ENCODE assay signal across 8 cellular contexts in the genomic region with DNA sequence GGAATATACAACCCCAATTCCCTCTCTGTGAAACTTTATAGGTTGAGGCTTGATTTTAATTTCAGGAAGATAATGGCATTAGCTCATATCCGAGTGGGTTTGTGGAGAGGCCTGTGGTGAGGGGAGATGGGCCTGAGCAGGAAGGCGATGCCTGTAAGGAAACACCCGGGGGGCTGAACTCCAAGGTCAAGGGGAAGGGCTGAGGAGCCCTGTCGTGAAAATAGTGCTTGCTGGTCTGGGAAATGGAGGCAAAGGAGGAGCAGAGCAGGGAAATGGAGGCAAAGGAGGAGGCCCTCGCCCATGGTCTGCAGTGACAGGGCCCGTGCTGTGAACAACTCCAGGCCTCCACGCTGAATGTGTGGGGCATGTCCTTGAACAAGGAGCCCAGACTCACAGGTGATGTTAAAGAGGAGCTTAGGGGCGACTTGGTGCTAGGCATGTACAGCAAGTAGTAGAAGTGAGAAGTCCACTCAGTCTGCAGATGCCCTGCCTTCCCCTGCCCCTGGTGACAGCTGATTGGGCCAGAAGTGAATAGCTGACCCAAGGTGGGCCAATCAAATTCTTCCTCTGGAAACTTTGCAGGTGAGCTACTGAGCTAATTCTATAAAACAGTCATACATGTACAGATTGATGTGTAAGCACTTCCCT. TPM values are rescaled to one million over a fixed set of nuclear protein-coding genes. Genes with fewer than 3 reads are reported as not detected.
DNase-seq lines count a peak whose midpoint lies in the region; TF ChIP-seq lines count a peak whose summit lies in the region.
"Had no signal": no experiment of that assay in that cellular context is flagged by ENCODE, and none has a peak within 500 bp of the region (broad histone marks: within the 10 kb centered on the region; RNA-seq: fewer than 3 reads in every experiment).

No MANE protein-coding gene starts in this region.

- H3K4me1 ChIP-seq in GM23248 (ENCODE audit: insufficient read depth), result no peaks in the 10 kb centered on the region
- H3K4me1 ChIP-seq in neural progenitor cell, result peaks cover 12% of the 10 kb centered on the region

- H3K27ac ChIP-seq in GM23248 (no peak overlapping the region), neural progenitor cell (no peak overlapping the region)

- no peak overlapping the region for H3K4me3 Mint-ChIP-seq in neural progenitor cell

- TF ChIP-seq CTCF in neural progenitor cell (IDR thresholded peaks at IDR 0.05), result no peak

- peaks cover 35% of the 10 kb centered on the region for H3K4me1 Mint-ChIP-seq in neural progenitor cell

- H3K9me3 Mint-ChIP-seq in neural progenitor cell, result no peaks in the 10 kb centered on the region

- H3K27ac Mint-ChIP-seq in neural progenitor cell, result peak overlapping the region; percentile 6

- no peaks in the 10 kb centered on the region for H3K36me3 Mint-ChIP-seq in neural progenitor cell

- no peak overlapping the region for H3K4me3 ChIP-seq in GM23248
- no peak overlapping the region for H3K4me3 ChIP-seq in neural progenitor cell
- H3K4me3 ChIP-seq in MG63, result no peak overlapping the region

- H3K36me3 ChIP-seq in GM23248 (ENCODE audit: low read depth), result no peaks in the 10 kb centered on the region
- no peaks in the 10 kb centered on the region for H3K36me3 ChIP-seq in neural progenitor cell
- no peaks in the 10 kb centered on the region for H3K36me3 ChIP-seq in MG63
- H3K36me3 ChIP-seq: upper lobe of right lung had no signal

- H4K20me1 ChIP-seq in GM23248 (ENCODE audit: insufficient read depth), result no peaks in the 10 kb centered on the region
- no peaks in the 10 kb centered on the region for H4K20me1 ChIP-seq in neural progenitor cell (ENCODE audit: low read depth)

- H3K27me3 ChIP-seq in GM23248 (replicated peaks; ENCODE audit: insufficient read depth), result peaks cover 67% of the 10 kb centered on the region
- H3K27me3 ChIP-seq in neural progenitor cell, result no peaks in the 10 kb centered on the region
- no peaks in the 10 kb centered on the region for H3K27me3 ChIP-seq in MG63
- H3K27me3 ChIP-seq: upper lobe of right lung had no signal

- H3K9me3 ChIP-seq in GM23248 (ENCODE audit: low read depth), result no peaks in the 10 kb centered on the region
- H3K9me3 ChIP-seq in neural progenitor cell (ENCODE audit: low read depth), result no peaks in the 10 kb centered on the region
- no peaks in the 10 kb centered on the region for H3K9me3 ChIP-seq in MG63
- H3K9me3 ChIP-seq: upper lobe of right lung had no signal

- no peaks in the 10 kb centered on the region for H3F3A ChIP-seq in GM23248 (ENCODE audit: insufficient read depth)
- no peaks in the 10 kb centered on the region for H3F3A ChIP-seq in neural progenitor cell (ENCODE audit: low read depth)

- in situ Hi-C loops in GM23248 (cut with MboI), result no loop called here

- H3K4me2 ChIP-seq in GM23248 (ENCODE audit: unreplicated experiment), result peak overlapping the region; percentile 67
- H3K4me2 ChIP-seq in neural progenitor cell, result no peak overlapping the region

- DNase-seq in GM23248, result no peak
- DNase-seq in NCI-H1436 treated with DMSO at 0.1 percent for 48 hours (lab: John Stamatoyannopoulos, UW), result peak; percentile 68
- DNase-seq in cerebellum (ENCODE audit: low spot score), result peak; percentile 25
- DNase-seq in neural progenitor cell (ENCODE audit: low spot score), result no peak
- no peak for DNase-seq in activated effector memory CD4-positive, alpha-beta T cell treated with Interleukin-2 at 50 U/mL for 16 hours
- DNase-seq in MG63, result no peak
- DNase-seq in SKM-1 treated with dmso at 0.1 percent for 144 hours (lab: John Stamatoyannopoulos, UW; ENCODE audit: unreplicated experiment), result no peak
- DNase-seq: upper lobe of right lung had no signal

- H2AFZ ChIP-seq in GM23248, result no peak overlapping the region
- no peak overlapping the region for H2AFZ ChIP-seq in neural progenitor cell (replicated peaks)

- H3K9ac ChIP-seq in GM23248 (no peak overlapping the region), neural progenitor cell (no peak overlapping the region)

- WGBS in GM23248 (ENCODE audit: low coverage in 1 of 2, low lambda C conversion rate in 2 of 2, missing lambda C conversion rate in 2 of 2), 2 experiments, result 66 to 74% methylated on average over 8 of the region's 8 CpGs

- peaks cover 16% of the 10 kb centered on the region for H3K27me3 Mint-ChIP-seq in neural progenitor cell (ENCODE audit: insufficient read depth, low read depth)

- H3K79me2 ChIP-seq in GM23248 (ENCODE audit: insufficient read depth) (no peaks in the 10 kb centered on the region), neural progenitor cell (ENCODE audit: low read depth) (no peaks in the 10 kb centered on the region)

- no peaks in the 10 kb centered on the region for H3K9me2 ChIP-seq in GM23248 (ENCODE audit: insufficient read depth)

RNA-seq across cellular contexts. Expression of a gene that starts 38.1 kb away (rescaled TPM):
- total RNA-seq in GM23248 (2014; rRNA removed; shearing (Covaris generic)), result 24.8 and 33.4 TPM in 2 replicates
- 60.5 and 61.1 TPM in 2 replicates for polyA plus RNA-seq in GM23248 (2016; fragmentation: Nextera tagmentation; extraction: Ambion mirVana)
- 17.1 TPM for total RNA-seq in cerebellum
- 16.4 and 33.3 TPM in 2 replicates for total RNA-seq in neural progenitor cell (ENCODE audit: low replicate concordance)
- 34.0 and 52.0 TPM in 2 replicates for total RNA-seq in MG63 (2014; rRNA removed; shearing (Covaris generic); ENCODE audit: low replicate concordance)

Comparison
In these comparisons a context has a peak if more than half of its experiments do, and no peak if none do; other contexts are left out.
1. DNase-seq: peak in NCI-H1436 treated with DMSO at 0.1 percent for 48 hours (single experiment) and cerebellum (single experiment); none in GM23248 (single experiment), neural progenitor cell (single experiment), activated effector memory CD4-positive, alpha-beta T cell treated with Interleukin-2 at 50 U/mL for 16 hours (single experiment), MG63 (single experiment) and SKM-1 treated with dmso at 0.1 percent for 144 hours (single experiment).